8 cellular contexts compared by ENCODE assay signal in the genomic region with DNA sequence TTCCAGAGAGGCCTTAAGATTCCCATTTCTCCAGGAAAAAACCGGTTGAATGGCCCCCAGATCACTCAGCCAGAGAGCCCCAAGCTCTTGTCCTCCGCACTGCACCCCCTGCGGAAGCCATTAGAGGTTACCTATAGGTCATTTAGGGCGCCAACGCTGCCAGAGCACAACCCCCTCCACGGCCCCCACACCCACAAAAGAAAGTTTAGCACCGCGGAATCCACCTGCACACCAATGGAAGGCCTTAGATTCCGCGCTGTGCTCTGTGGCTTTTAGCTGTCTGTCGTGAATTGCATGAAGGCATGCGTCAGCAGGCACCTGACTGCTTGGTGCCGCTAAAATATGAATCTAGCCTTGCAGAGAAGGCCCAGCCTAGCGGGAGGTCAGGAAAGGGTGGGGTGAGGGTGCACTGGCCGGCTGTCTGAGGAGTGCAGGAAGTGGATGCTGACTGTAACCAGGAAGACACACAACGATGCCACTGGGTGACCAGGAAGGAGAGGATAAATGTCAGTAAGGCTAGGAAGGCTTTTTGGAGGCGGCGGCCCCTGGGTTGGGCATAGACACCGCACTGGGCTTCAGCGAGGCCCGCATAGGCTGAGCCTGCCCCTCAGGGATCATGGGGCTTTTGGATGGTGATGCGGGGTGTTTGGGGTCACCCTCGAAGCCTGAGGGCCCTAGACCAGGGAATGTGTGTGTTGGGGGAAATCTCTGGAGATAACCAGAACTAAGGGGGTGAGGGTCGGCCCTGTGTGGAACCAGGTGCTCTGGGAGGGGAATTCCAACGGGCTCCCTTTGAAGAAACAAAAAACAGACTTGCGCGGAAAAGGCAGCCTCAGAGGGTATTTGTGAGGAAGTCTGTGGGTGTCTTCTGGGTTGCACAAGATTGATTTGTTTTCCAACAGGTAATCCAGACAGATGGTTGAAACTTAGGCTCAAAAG. TPM values are rescaled to one million over a fixed set of nuclear protein-coding genes. Genes with fewer than 3 reads are reported as not detected.
DNase-seq lines count a peak whose midpoint lies in the region; ATAC-seq, FAIRE-seq and TF ChIP-seq lines count a peak whose summit lies in the region.

No MANE protein-coding gene starts in this region.

- H3F3A ChIP-seq in neural cell (ENCODE audit: insufficient read depth, low read length, poor library complexity, severe bottlenecking): no peaks in the 10 kb centered on the region

- TF ChIP-seq POLR2A in GM12878 (IDR thresholded peaks at IDR 0.05; ENCODE audit: low read depth, low read length): peak; percentile 49; the same call in 1 of the 2 replicates

- no peak for FAIRE-seq in GM12878 (lab: Jason Lieb, UNC)

- peak overlapping the region; percentile 95 for H3K4me2 ChIP-seq in GM12878 (ENCODE audit: control insufficient read depth, insufficient read depth)
- no peak overlapping the region for H3K4me2 ChIP-seq in neural cell (ENCODE audit: low read length)

- no peak for TF ChIP-seq CTCF in CD4-positive, alpha-beta T cell (IDR thresholded peaks at IDR 0.05)
- TF ChIP-seq CTCF in GM12878 (IDR thresholded peaks at IDR 0.05 in 2 of 3, conservative IDR thresholded peaks at IDR 0.05 in 1 of 3; ENCODE audit: control insufficient read depth in 2 of 3, extremely low read depth in 1 of 3, insufficient read depth in 1 of 3, low read depth in 3 of 3, low read length in 3 of 3) (no peak), neural cell (IDR thresholded peaks at IDR 0.05; ENCODE audit: poor library complexity, severe bottlenecking) (no peak), thoracic aorta (IDR thresholded peaks at IDR 0.05) (no peak)

- peak; percentile 49 to 72; a peak in 3 of 4 replicates for TF ChIP-seq EP300 in GM12878 (IDR thresholded peaks at IDR 0.05; ENCODE audit: borderline replicate concordance in 1 of 2, control insufficient read depth in 1 of 2, low read depth in 2 of 2, low read length in 2 of 2)
- TF ChIP-seq EP300 in neural cell (conservative IDR thresholded peaks at IDR 0.05; ENCODE audit: poor library complexity, severe bottlenecking): no peak

- TSS peak; percentile 87 for BruUV-seq in GM12878 (replicated peaks; lab: Mats Ljungman, UMichigan)

- RAD21 ChIA-PET in GM12878 (lab: Charles Lee; ENCODE audit: unreplicated experiment): interaction anchor here (0.6 to 4.9 kb wide), 4 partner anchors 31 to 1262 kb away, joined by 3 to 66 read pairs (median 4); a partner anchor contains a TSS

- SMC1A ChIA-PET in GM12878 (lab: Charles Lee; ENCODE audit: uncharacterized antibody, unreplicated experiment): interaction anchor here (1.0 to 2.0 kb wide), 3 partner anchors 30 to 88 kb away, joined by 3 to 6 read pairs (median 5); no protein-coding TSS in a partner anchor

- peak overlapping the region; percentile 98 for H3K9ac ChIP-seq in GM12878 (ENCODE audit: control insufficient read depth, insufficient read depth, low read length)
- peak overlapping the region; percentile 76 for H3K9ac ChIP-seq in neural cell (ENCODE audit: low read length)

- no peaks in the 10 kb centered on the region; a peak in 2 of 4 replicates for H3K36me3 ChIP-seq in GM12878 (ENCODE audit: control insufficient read depth in 2 of 2, insufficient read depth in 2 of 2, low read length in 1 of 2)
- no peaks in the 10 kb centered on the region for H3K36me3 ChIP-seq in neural cell (ENCODE audit: insufficient read depth, low read length)
- no peaks in the 10 kb centered on the region for H3K36me3 ChIP-seq in thoracic aorta

- H3K4me1 ChIP-seq in GM12878 (ENCODE audit: control insufficient read depth, insufficient read depth, low read length) (peaks cover 34% of the 10 kb centered on the region), thoracic aorta (ENCODE audit: control insufficient read depth in 1 of 2, low read depth in 2 of 2) (peaks cover 0 to 8% of the 10 kb centered on the region in 2 donors)

- POLR2A ChIA-PET in CD4-positive, alpha-beta T cell (lab: Charles Lee): interaction anchor here (0.9 to 8.0 kb wide), 8 partner anchors 7 to 757 kb away, joined by 3 to 75 read pairs (median 12); a partner anchor contains a TSS
- POLR2A ChIA-PET in GM12878 (lab: Charles Lee): interaction anchor here (0.6 to 5.2 kb wide), 8 partner anchors 8 to 704 kb away, joined by 3 to 33 read pairs (median 4); a partner anchor contains a TSS

- in situ Hi-C loops in GM12878 (cut with MboI): no loop called here

- no peaks in the 10 kb centered on the region for H3K27me3 ChIP-seq in CD4-positive, alpha-beta T cell (ENCODE audit: control insufficient read depth, insufficient read depth, low read length)
- H3K27me3 ChIP-seq in GM12878 (replicated peaks in 1 of 2; ENCODE audit: control insufficient read depth in 2 of 2, insufficient read depth in 2 of 2, low read length in 1 of 2) (no peaks in the 10 kb centered on the region), neural cell (ENCODE audit: insufficient read depth, low read depth, low read length) (no peaks in the 10 kb centered on the region), thoracic aorta (replicated peaks; ENCODE audit: insufficient read depth) (no peaks in the 10 kb centered on the region)

- peak overlapping the region; percentile 74 for H3K4me3 ChIP-seq in GM12878
- H3K4me3 ChIP-seq in neural cell (ENCODE audit: low read length): peak overlapping the region; percentile 66
- peak overlapping the region; percentile 77 for H3K4me3 ChIP-seq in thoracic aorta

- DNase-seq in CD4-positive, alpha-beta T cell: peak; percentile 47 to 88 (median 74)
- DNase-seq in T-helper 9 cell (peak; percentile 74), GM12878 (ENCODE audit: low read depth, low spot score) (peak; percentile 57), thoracic aorta (ENCODE audit: low spot score) (no peak), NCI-H2227 treated with DMSO at 0.1 percent for 48 hours (lab: John Stamatoyannopoulos, UW) (no peak), HUDEP-2 (lab: John Stamatoyannopoulos, UW; ENCODE audit: unreplicated experiment in 76 of 76) (no peak)

- H2AFZ ChIP-seq in GM12878 (ENCODE audit: control insufficient read depth, low read depth, low read length) (peak overlapping the region; percentile 55), neural cell (ENCODE audit: low read depth, low read length) (peak overlapping the region; percentile 27)

- peak overlapping the region; percentile 99 for H3K27ac ChIP-seq in CD4-positive, alpha-beta T cell (ENCODE audit: low read depth, low read length)
- H3K27ac ChIP-seq in GM12878 (ENCODE audit: control insufficient read depth, insufficient read depth): peak overlapping the region; percentile 98
- H3K27ac ChIP-seq in neural cell (ENCODE audit: low read length): peak overlapping the region; percentile 30
- no peak overlapping the region for H3K27ac ChIP-seq in thoracic aorta

- peak overlapping the region; percentile 98 for H3K27ac Mint-ChIP-seq in CD4-positive, alpha-beta T cell

- H3K9me2 ChIP-seq in neural cell (ENCODE audit: insufficient read depth, low read length): no peaks in the 10 kb centered on the region

- H3K79me2 ChIP-seq in GM12878 (ENCODE audit: control insufficient read depth, insufficient read depth, low read length) (peaks cover 49% of the 10 kb centered on the region), neural cell (replicated peaks; ENCODE audit: insufficient read depth, low read length) (peaks cover 24% of the 10 kb centered on the region)

- CTCF ChIA-PET in CD4-positive, alpha-beta T cell (lab: Charles Lee): interaction anchor here (1.4 to 9.4 kb wide), 4 partner anchors 10 to 75 kb away, joined by 3 to 57 read pairs (median 6); no protein-coding TSS in a partner anchor
- CTCF ChIA-PET in GM12878 (lab: Yijun Ruan, JAX): interaction anchor here (0.6 to 8.0 kb wide), 3 partner anchors 31 to 531 kb away, joined by 3 to 99 read pairs (median 3); no protein-coding TSS in a partner anchor

- peak; percentile 83 for ATAC-seq in CD4-positive, alpha-beta T cell (ENCODE audit: poor library complexity)
- peak; percentile 25 for ATAC-seq in HG02642 (IDR thresholded peaks at IDR 0.05; ENCODE audit: poor library complexity, unreplicated experiment)
- peak; percentile 79 for ATAC-seq in GM12878
- no peak for ATAC-seq in thoracic aorta (ENCODE audit: insufficient number of reproducible peaks, low FRiP score, low read depth)

- H3K9me3 Mint-ChIP-seq in CD4-positive, alpha-beta T cell: no peaks in the 10 kb centered on the region

- peak overlapping the region; percentile 97 for H3K4me3 Mint-ChIP-seq in CD4-positive, alpha-beta T cell

- peaks cover 17% of the 10 kb centered on the region for H3K36me3 Mint-ChIP-seq in CD4-positive, alpha-beta T cell (ENCODE audit: low read depth)

- intact Hi-C loops in CD4-positive, alpha-beta T cell (cut with DNase I, micrococcal nuclease): loop anchor here in 1 of 2 experiments (1.0 to 10.0 kb wide), 5 partner anchors 7 to 754 kb away; a partner anchor contains a TSS
- intact Hi-C loops in GM12878 (cut with micrococcal nuclease; ENCODE audit: unreplicated experiment): no loop called here

- TF ChIP-seq RAD21 in GM12878 (IDR thresholded peaks at IDR 0.05; ENCODE audit: insufficient read depth, low read depth, low read length) (no peak), neural cell (conservative IDR thresholded peaks at IDR 0.05) (no peak)

- WGBS in GM12878 (ENCODE audit: insufficient coverage, insufficient replicate concordance, low lambda C conversion rate, missing lambda C conversion rate): 68% methylated on average over 27 of the region's 27 CpGs

- no peaks in the 10 kb centered on the region for H3K9me3 ChIP-seq in CD4-positive, alpha-beta T cell (ENCODE audit: control insufficient read depth, low read length)
- H3K9me3 ChIP-seq in GM12878 (replicated peaks; ENCODE audit: control insufficient read depth, insufficient read depth, low read length) (no peaks in the 10 kb centered on the region), neural cell (ENCODE audit: low read length) (no peaks in the 10 kb centered on the region), thoracic aorta (no peaks in the 10 kb centered on the region)

- H3K27me3 Mint-ChIP-seq in CD4-positive, alpha-beta T cell: no peaks in the 10 kb centered on the region

- H3K4me1 Mint-ChIP-seq in CD4-positive, alpha-beta T cell (ENCODE audit: low read depth): peaks cover 71% of the 10 kb centered on the region

- peaks cover 4% of the 10 kb centered on the region; the same call in 1 of the 2 replicates for H4K20me1 ChIP-seq in GM12878 (ENCODE audit: control insufficient read depth, insufficient read depth)
- H4K20me1 ChIP-seq in neural cell (ENCODE audit: insufficient read depth): no peaks in the 10 kb centered on the region

RNA-seq across cellular contexts. Expression of a gene that starts 1.0 kb away (rescaled TPM):
- total RNA-seq in CD4-positive, alpha-beta T cell: 10 to 100 TPM; 82.0 to 83.5 TPM
- total RNA-seq in GM12878 (2013; cell fraction: nucleolus; rRNA removed): 414 and 491 TPM in 2 replicates
- total RNA-seq in GM12878 (2014; rRNA removed): 74.0 and 91.2 TPM in 2 replicates
- total RNA-seq in GM12878 (2014; rRNA removed; fragmentation: Illumina TruSeq; extraction: Trizol): 32.8 and 34.4 TPM in 2 replicates
- total RNA-seq in GM12878 (2021): 144 and 150 TPM in 2 replicates
- polyA plus RNA-seq in GM12878 (2011; ENCODE audit: low read depth): 43.3 TPM
- polyA plus RNA-seq in GM12878 (2011; rRNA removed): 26.4 and 75.9 TPM in 2 replicates
- polyA plus RNA-seq in GM12878 (2011; cell fraction: cytosol; rRNA removed): 65.0 and 68.5 TPM in 2 replicates
- 358 and 372 TPM in 2 replicates for polyA plus RNA-seq in GM12878 (2011; cell fraction: nucleus; rRNA removed)
- polyA plus RNA-seq in GM12878 (2012): 71.2 and 88.3 TPM in 2 replicates
- 42.3 and 76.1 TPM in 2 replicates for polyA plus RNA-seq in GM12878 (2014; fragmentation: Illumina TruSeq; extraction: Trizol)
- 1 to 10 TPM; 2.9 to 3.1 TPM for polyA plus RNA-seq in GM12878 (2014; fragmentation: Nextera tagmentation; extraction: Ambion mirVana)
- polyA plus RNA-seq in GM12878 (2014; rRNA removed): 73.4 and 91.4 TPM in 2 replicates
- polyA plus RNA-seq in GM12878 (2016; fragmentation: Nextera tagmentation; extraction: Ambion mirVana): 10 to 100 TPM; 78.7 to 83.8 TPM
- polyA minus RNA-seq in GM12878 (2011; rRNA and poly(A)+ RNA removed): 133 and 156 TPM in 2 replicates
- 58.0 and 62.4 TPM in 2 replicates for polyA minus RNA-seq in GM12878 (2011; cell fraction: cytosol; rRNA and poly(A)+ RNA removed)
- polyA minus RNA-seq in GM12878 (2011; cell fraction: nucleus; rRNA and poly(A)+ RNA removed): 140 and 216 TPM in 2 replicates
- 8.2 and 14.4 TPM in 2 replicates for polyA plus RNA-seq in neural cell
- polyA minus RNA-seq in neural cell: 34.0 and 36.3 TPM in 2 replicates
- 1 to 10 TPM; 3.7 to 4.3 TPM for total RNA-seq in thoracic aorta

RNA-seq across cellular contexts. Expression of a gene that starts 59.0 kb away (rescaled TPM):
- total RNA-seq in CD4-positive, alpha-beta T cell: 1 to 10 TPM; 4.5 to 4.6 TPM
- total RNA-seq in GM12878 (2013; cell fraction: nucleolus; rRNA removed): 0.42 and 0.54 TPM in 2 replicates
- total RNA-seq in GM12878 (2014; rRNA removed): 0.16 and 0.62 TPM in 2 replicates
- 0.14 and 0.22 TPM in 2 replicates for total RNA-seq in GM12878 (2014; rRNA removed; fragmentation: Illumina TruSeq; extraction: Trizol)
- 0.33 and 0.80 TPM in 2 replicates for total RNA-seq in GM12878 (2021)
- 0.89 TPM for polyA plus RNA-seq in GM12878 (2011; ENCODE audit: low read depth)
- polyA plus RNA-seq in GM12878 (2011; rRNA removed): 0.73 and 0.75 TPM in 2 replicates
- polyA plus RNA-seq in GM12878 (2011; cell fraction: cytosol; rRNA removed): 1.1 and 1.2 TPM in 2 replicates
- polyA plus RNA-seq in GM12878 (2011; cell fraction: nucleus; rRNA removed): 0.66 and 1.2 TPM in 2 replicates
- 0.95 and 1.7 TPM in 2 replicates for polyA plus RNA-seq in GM12878 (2012)
- polyA plus RNA-seq in GM12878 (2014; fragmentation: Illumina TruSeq; extraction: Trizol): 0.07 TPM in 1 of 2 replicates, not detected in the other
- under 1 TPM in 1 of 2 experiments, not detected in 1; 0.04 TPM for polyA plus RNA-seq in GM12878 (2014; fragmentation: Nextera tagmentation; extraction: Ambion mirVana)
- 0.11 and 0.76 TPM in 2 replicates for polyA plus RNA-seq in GM12878 (2014; rRNA removed)
- polyA plus RNA-seq in GM12878 (2016; fragmentation: Nextera tagmentation; extraction: Ambion mirVana): under 1 TPM; 0.11 to 0.13 TPM
- polyA minus RNA-seq in GM12878 (2011; rRNA and poly(A)+ RNA removed): 0.66 and 1.2 TPM in 2 replicates
- polyA minus RNA-seq in GM12878 (2011; cell fraction: cytosol; rRNA and poly(A)+ RNA removed): not detected in 2 replicates
- 0.60 and 0.86 TPM in 2 replicates for polyA minus RNA-seq in GM12878 (2011; cell fraction: nucleus; rRNA and poly(A)+ RNA removed)
- polyA plus RNA-seq in neural cell: 14.8 and 18.3 TPM in 2 replicates
- polyA minus RNA-seq in neural cell: 10.7 and 11.3 TPM in 2 replicates
- total RNA-seq in thoracic aorta: 10 to 100 TPM; 15.8 to 17.4 TPM

Comparison
In these comparisons a context has a peak if more than half of its experiments do, and no peak if none do; other contexts are left out.
1. DNase-seq: peak in CD4-positive, alpha-beta T cell (10 of 10), T-helper 9 cell (single experiment) and GM12878 (single experiment); none in thoracic aorta (single experiment), NCI-H2227 treated with DMSO at 0.1 percent for 48 hours (single experiment) and HUDEP-2 (0 of 76).
2. H3K27ac ChIP-seq: peak in CD4-positive, alpha-beta T cell (single experiment), GM12878 (single experiment) and neural cell (single experiment); none in thoracic aorta (0 of 2).
3. RNA of a gene that starts 1.0 kb away (total RNA-seq): 32.8 to 491 TPM in GM12878 and 82.0 to 83.5 TPM in CD4-positive, alpha-beta T cell; 3.7 to 4.3 TPM in thoracic aorta; every median in the first group is over 4 times any median in the second.
4. Peak in every context shown above with its lines, with median percentiles within 50 percentile points of each other: H3K4me3 ChIP-seq.